ENCODE assay signal across 8 cellular contexts in genomic region chr22:37676691-37677627, GRCh38. TPM values are rescaled to one million over a fixed set of nuclear protein-coding genes. Genes with fewer than 3 reads are reported as not detected.
A peak's percentile ranks its signal among the peaks of the same experiment; 100 is the strongest.
DNase-seq lines count a peak whose midpoint lies in the region; ATAC-seq and TF ChIP-seq lines count a peak whose summit lies in the region.

No MANE protein-coding gene starts in this region.

- peak overlapping the region; percentile 51 for H3K27ac ChIP-seq in endodermal cell (ENCODE audit: low read depth, low read length)

- 6 to 13% methylated on average over 8 to 44 of the region's 46 CpGs for WGBS in endodermal cell (ENCODE audit: insufficient coverage in 1 of 2, insufficient read length in 1 of 2), 2 experiments

- DNase-seq in NCI-H2081 (lab: John Stamatoyannopoulos, UW) (peak; percentile 69 to 77), NCI-H2081 treated with DMSO at 0.1 percent for 48 hours (lab: John Stamatoyannopoulos, UW) (no peak), NOMO-1 treated with dmso at 0.1 percent for 144 hours (lab: John Stamatoyannopoulos, UW; ENCODE audit: unreplicated experiment) (peak; percentile 88), endodermal cell (peak; percentile 97), mucosa of descending colon (peak; percentile 94 to 95 (median 94))
- peak; percentile 96 for DNase-seq in activated CD8-positive, alpha-beta memory T cell treated with anti-CD3 and anti-CD28 coated beads, Interleukin-2, amount 10 ng/mL, durations not matched to agents 7 days and 5 days
- peak; percentile 90 to 92 for DNase-seq in stimulated activated CD8-positive, alpha-beta memory T cell treated with anti-CD3 and anti-CD28 coated beads, Interleukin-2, amount 100 ng/mL, for 1 hour (ENCODE audit: low read depth in 2 of 2)

- no peaks in the 10 kb centered on the region for H3K27me3 ChIP-seq in endodermal cell (ENCODE audit: control insufficient read depth, insufficient read depth, low read length, poor library complexity, severe bottlenecking)

- ATAC-seq in HG03175 (IDR thresholded peaks at IDR 0.05; ENCODE audit: unreplicated experiment) (peak; percentile 55), mucosa of descending colon (peak; percentile 79)
- ATAC-seq in activated CD8-positive, alpha-beta memory T cell treated with anti-CD3 and anti-CD28 coated beads, Interleukin-2, amount 10 ng/mL, durations not matched to agents 7 days and 5 days, result peak; percentile 70

- no peaks in the 10 kb centered on the region for H3K36me3 ChIP-seq in endodermal cell (ENCODE audit: control insufficient read depth, insufficient read depth, low read length)
- H3K36me3 ChIP-seq in mucosa of descending colon (ENCODE audit: low read depth), result peaks cover 3% of the 10 kb centered on the region

- CTCF ChIA-PET in activated CD8-positive, alpha-beta memory T cell treated with anti-CD3 and anti-CD28 coated beads, Interleukin-2, amount 10 ng/mL, durations not matched to agents 7 days and 5 days (lab: Charles Lee), result interaction anchor here (0.6 to 41.1 kb wide), 8 partner anchors 9 to 97 kb away, joined by 3 to 1064 read pairs (median 5); partner anchors contain the start of genes GGA1, LGALS2, NOL12 and PDXP

- H3K9ac ChIP-seq in endodermal cell (ENCODE audit: extremely low read depth, low read length, poor library complexity, severe bottlenecking), result peak overlapping the region; percentile 24

- no peaks in the 10 kb centered on the region for H3K9me3 Mint-ChIP-seq in activated CD8-positive, alpha-beta memory T cell treated with anti-CD3 and anti-CD28 coated beads, Interleukin-2, amount 10 ng/mL, durations not matched to agents 7 days and 5 days (ENCODE audit: low read depth)
- no peaks in the 10 kb centered on the region for H3K9me3 Mint-ChIP-seq in endodermal cell

- TF ChIP-seq CTCF in endodermal cell (conservative IDR thresholded peaks at IDR 0.05) (no peak), mucosa of descending colon (IDR thresholded peaks at IDR 0.05) (no peak)

- peaks cover 20% of the 10 kb centered on the region for H3K36me3 Mint-ChIP-seq in activated CD8-positive, alpha-beta memory T cell treated with anti-CD3 and anti-CD28 coated beads, Interleukin-2, amount 10 ng/mL, durations not matched to agents 7 days and 5 days
- no peaks in the 10 kb centered on the region for H3K36me3 Mint-ChIP-seq in endodermal cell (ENCODE audit: low read depth)

- H3K9me3 ChIP-seq in endodermal cell (ENCODE audit: control insufficient read depth, low read length) (no peaks in the 10 kb centered on the region), mucosa of descending colon (no peaks in the 10 kb centered on the region)

- peak overlapping the region; percentile 83 for H3K4me3 Mint-ChIP-seq in activated CD8-positive, alpha-beta memory T cell treated with anti-CD3 and anti-CD28 coated beads, Interleukin-2, amount 10 ng/mL, durations not matched to agents 7 days and 5 days
- H3K4me3 Mint-ChIP-seq in endodermal cell, result peak overlapping the region; percentile 51

- peaks cover 4% of the 10 kb centered on the region for H3K4me1 ChIP-seq in endodermal cell (ENCODE audit: control insufficient read depth, insufficient read depth, low read length)
- H3K4me1 ChIP-seq in mucosa of descending colon (ENCODE audit: low read depth), result peaks cover 52% of the 10 kb centered on the region

- H3K4me3 ChIP-seq in endodermal cell (ENCODE audit: low read length) (peak overlapping the region; percentile 73), mucosa of descending colon (peak overlapping the region; percentile 17)

- H3K27ac Mint-ChIP-seq in activated CD8-positive, alpha-beta memory T cell treated with anti-CD3 and anti-CD28 coated beads, Interleukin-2, amount 10 ng/mL, durations not matched to agents 7 days and 5 days, result peak overlapping the region; percentile 97
- peak overlapping the region; percentile 61 for H3K27ac Mint-ChIP-seq in endodermal cell

- no peaks in the 10 kb centered on the region for H3K27me3 Mint-ChIP-seq in activated CD8-positive, alpha-beta memory T cell treated with anti-CD3 and anti-CD28 coated beads, Interleukin-2, amount 10 ng/mL, durations not matched to agents 7 days and 5 days
- no peaks in the 10 kb centered on the region for H3K27me3 Mint-ChIP-seq in endodermal cell (ENCODE audit: insufficient read depth)

- H3K4me1 Mint-ChIP-seq in activated CD8-positive, alpha-beta memory T cell treated with anti-CD3 and anti-CD28 coated beads, Interleukin-2, amount 10 ng/mL, durations not matched to agents 7 days and 5 days, result peaks cover 64% of the 10 kb centered on the region
- H3K4me1 Mint-ChIP-seq in endodermal cell, result peaks cover 5% of the 10 kb centered on the region

- intact Hi-C loops in mucosa of descending colon (cut with DNase I, micrococcal nuclease), result no loop called here

RNA-seq across cellular contexts. Expression of gene LGALS1, which starts 1.5 kb away (rescaled TPM):
- total RNA-seq in activated CD8-positive, alpha-beta memory T cell treated with anti-CD3 and anti-CD28 coated beads, Interleukin-2, amount 10 ng/mL, durations not matched to agents 7 days and 5 days, result 1,000 to 10,000 TPM; 1,392 to 1,515 TPM
- total RNA-seq in endodermal cell (10 to 100 TPM; 10.4 to 16.0 TPM), mucosa of descending colon (100 to 1,000 TPM in 2 of 3 donors, 10 to 100 TPM in 1; 54.6 to 376 (median 150) TPM)
- polyA plus RNA-seq in endodermal cell (2013, experiment 1 of 2), result 126 TPM
- 131 TPM for polyA plus RNA-seq in endodermal cell (2013, experiment 2 of 2)

RNA-seq across cellular contexts. Expression of gene NOL12, which starts 9.2 kb away (rescaled TPM):
- total RNA-seq in activated CD8-positive, alpha-beta memory T cell treated with anti-CD3 and anti-CD28 coated beads, Interleukin-2, amount 10 ng/mL, durations not matched to agents 7 days and 5 days, result 10 to 100 TPM; 49.9 to 53.3 TPM
- 10 to 100 TPM; 21.9 to 26.8 TPM for total RNA-seq in endodermal cell
- polyA plus RNA-seq in endodermal cell (2013, experiment 1 of 2), result 28.1 TPM
- 24.4 TPM for polyA plus RNA-seq in endodermal cell (2013, experiment 2 of 2)
- total RNA-seq in mucosa of descending colon, result 10 to 100 TPM; 28.5 to 45.3 (median 42.6) TPM

RNA-seq across cellular contexts. Expression of gene PDXP, which starts 18.4 kb away (rescaled TPM):
- 10 to 100 TPM; 25.9 to 32.6 TPM for total RNA-seq in activated CD8-positive, alpha-beta memory T cell treated with anti-CD3 and anti-CD28 coated beads, Interleukin-2, amount 10 ng/mL, durations not matched to agents 7 days and 5 days
- 10 to 100 TPM; 23.5 to 29.3 TPM for total RNA-seq in endodermal cell
- polyA plus RNA-seq in endodermal cell (2013, experiment 1 of 2), result 40.4 TPM
- 40.7 TPM for polyA plus RNA-seq in endodermal cell (2013, experiment 2 of 2)
- 10 to 100 TPM; 26.8 to 43.3 (median 40.6) TPM for total RNA-seq in mucosa of descending colon

RNA-seq across cellular contexts. Expression of gene TRIOBP, which starts 19.9 kb away (rescaled TPM):
- 10 to 100 TPM; 42.0 to 55.2 TPM for total RNA-seq in activated CD8-positive, alpha-beta memory T cell treated with anti-CD3 and anti-CD28 coated beads, Interleukin-2, amount 10 ng/mL, durations not matched to agents 7 days and 5 days
- total RNA-seq in endodermal cell (10 to 100 TPM; 74.7 to 82.2 TPM), mucosa of descending colon (100 to 1,000 TPM in 1 of 3 donors, 10 to 100 TPM in 2; 78.2 to 107 (median 78.6) TPM)
- polyA plus RNA-seq in endodermal cell (2013, experiment 1 of 2), result 48.8 TPM
- 50.9 TPM for polyA plus RNA-seq in endodermal cell (2013, experiment 2 of 2)

RNA-seq across cellular contexts. Expression of gene SH3BP1, which starts 37.5 kb away (rescaled TPM):
- total RNA-seq in activated CD8-positive, alpha-beta memory T cell treated with anti-CD3 and anti-CD28 coated beads, Interleukin-2, amount 10 ng/mL, durations not matched to agents 7 days and 5 days, result 100 to 1,000 TPM; 231 to 275 TPM
- total RNA-seq in endodermal cell (10 to 100 TPM; 37.7 to 38.6 TPM), mucosa of descending colon (10 to 100 TPM; 48.8 to 98.2 (median 96.6) TPM)
- 15.7 TPM for polyA plus RNA-seq in endodermal cell (2013, experiment 1 of 2)
- polyA plus RNA-seq in endodermal cell (2013, experiment 2 of 2), result 14.3 TPM
